Comparison of ENCODE assay signal across 13 cellular contexts in genomic region chr7:37411444-37412034, GRCh38. TPM values are rescaled to one million over a fixed set of nuclear protein-coding genes. Genes with fewer than 3 reads are reported as not detected.
A peak's percentile ranks its signal among the peaks of the same experiment; 100 is the strongest.
DNase-seq lines count a peak whose midpoint lies in the region; ATAC-seq and TF ChIP-seq lines count a peak whose summit lies in the region.
"Had no signal": no experiment of that assay in that cellular context is flagged by ENCODE, and none has a peak within 500 bp of the region (broad histone marks: within the 10 kb centered on the region; RNA-seq: fewer than 3 reads in every experiment).

No MANE protein-coding gene starts in this region.

- TF ChIP-seq CTCF in left ventricle myocardium inferior (IDR thresholded peaks at IDR 0.05; ENCODE audit: borderline replicate concordance) = no peak
- TF ChIP-seq CTCF in upper lobe of right lung (IDR thresholded peaks at IDR 0.05) = no peak
- no peak for TF ChIP-seq CTCF in Calu3 (IDR thresholded peaks at IDR 0.05; ENCODE audit: unreplicated experiment)

- peak overlapping the region; percentile 37 for H3K27ac ChIP-seq in left ventricle myocardium inferior (replicated peaks)
- H3K27ac ChIP-seq in upper lobe of right lung = peak overlapping the region; percentile 9
- H3K27ac ChIP-seq: epithelial cell of prostate, uterus had no signal

- H3K4me1 Mint-ChIP-seq in activated naive CD4-positive, alpha-beta T cell treated with anti-CD3 and anti-CD28 coated beads, Interleukin-2, amount 50 U/mL, for 24 hours = peaks cover 89% of the 10 kb centered on the region
- no peaks in the 10 kb centered on the region for H3K4me1 Mint-ChIP-seq in Calu3 (ENCODE audit: low read depth, unreplicated experiment)

- no peak for ATAC-seq in left ventricle myocardium superior
- no peak for ATAC-seq in upper lobe of right lung
- no peak for ATAC-seq in HG02840 (IDR thresholded peaks at IDR 0.05; ENCODE audit: low FRiP score, unreplicated experiment)

- peak overlapping the region; percentile 100 for H3K27ac Mint-ChIP-seq in activated naive CD4-positive, alpha-beta T cell treated with anti-CD3 and anti-CD28 coated beads, Interleukin-2, amount 50 U/mL, for 24 hours
- H3K27ac Mint-ChIP-seq in Calu3 (ENCODE audit: unreplicated experiment) = no peak overlapping the region

- peaks cover 14% of the 10 kb centered on the region for H3K36me3 Mint-ChIP-seq in activated naive CD4-positive, alpha-beta T cell treated with anti-CD3 and anti-CD28 coated beads, Interleukin-2, amount 50 U/mL, for 24 hours
- no peaks in the 10 kb centered on the region for H3K36me3 Mint-ChIP-seq in Calu3 (ENCODE audit: insufficient read depth, unreplicated experiment)

- H3K4me1 ChIP-seq in left ventricle myocardium inferior (peaks cover 37% of the 10 kb centered on the region), upper lobe of right lung (peaks cover 41% of the 10 kb centered on the region)
- H3K4me1 ChIP-seq: uterus had no signal

- BruUV-seq in Calu3 (replicated peaks; lab: Mats Ljungman, UMichigan) = no TSS peak

- DNase-seq in left ventricle myocardium inferior (no peak), left ventricle myocardium superior (no peak), upper lobe of right lung (no peak), Calu3 (no peak), NCI-H1417 treated with DMSO at 0.1 percent for 48 hours (lab: John Stamatoyannopoulos, UW) (no peak)
- peak; percentile 11 to 44 (median 28) for DNase-seq in stimulated activated CD4-positive, alpha-beta T cell treated with anti-CD3 and anti-CD28 coated beads, Interleukin-1b, Interleukin-23, amount 100 ng/mL, for 24 hours (ENCODE audit: low read depth in 4 of 4, low spot score in 1 of 4)
- DNase-seq: central memory CD4-positive, alpha-beta T cell; head of caudate nucleus; NCI-H1105; uterus had no signal

- intact Hi-C loops in left ventricle myocardium inferior (cut with micrococcal nuclease) = no loop called here
- intact Hi-C loops in left ventricle myocardium superior (cut with micrococcal nuclease) = no loop called here
- intact Hi-C loops in upper lobe of right lung (cut with DNase I) = no loop called here
- intact Hi-C loops in Calu3 (cut with micrococcal nuclease; ENCODE audit: unreplicated experiment) = no loop called here

- H3K4me3 Mint-ChIP-seq in activated naive CD4-positive, alpha-beta T cell treated with anti-CD3 and anti-CD28 coated beads, Interleukin-2, amount 50 U/mL, for 24 hours = peak overlapping the region; percentile 94
- no peak overlapping the region for H3K4me3 Mint-ChIP-seq in Calu3 (ENCODE audit: low read depth, unreplicated experiment)

- peaks cover 10% of the 10 kb centered on the region for H3K9me3 ChIP-seq in left ventricle myocardium inferior (replicated peaks)
- H3K9me3 ChIP-seq in upper lobe of right lung = no peaks in the 10 kb centered on the region
- H3K9me3 ChIP-seq: uterus had no signal

- H3K9me3 Mint-ChIP-seq in activated naive CD4-positive, alpha-beta T cell treated with anti-CD3 and anti-CD28 coated beads, Interleukin-2, amount 50 U/mL, for 24 hours = peaks cover 5% of the 10 kb centered on the region
- peaks cover 2% of the 10 kb centered on the region for H3K9me3 Mint-ChIP-seq in Calu3 (ENCODE audit: low read depth, unreplicated experiment)

- H3K4me3 ChIP-seq in left ventricle myocardium inferior (no peak overlapping the region), upper lobe of right lung (no peak overlapping the region)
- H3K4me3 ChIP-seq: uterus had no signal

- CTCF ChIA-PET in Calu3 (lab: Charles Lee) = no interaction called here

- H3K27me3 ChIP-seq in left ventricle myocardium inferior (ENCODE audit: low read depth) (no peaks in the 10 kb centered on the region), upper lobe of right lung (no peaks in the 10 kb centered on the region)
- H3K27me3 ChIP-seq: uterus had no signal

- H3K27me3 Mint-ChIP-seq in activated naive CD4-positive, alpha-beta T cell treated with anti-CD3 and anti-CD28 coated beads, Interleukin-2, amount 50 U/mL, for 24 hours = no peaks in the 10 kb centered on the region
- peaks cover 8% of the 10 kb centered on the region for H3K27me3 Mint-ChIP-seq in Calu3 (ENCODE audit: unreplicated experiment)

- H3K36me3 ChIP-seq in left ventricle myocardium inferior = peaks cover 5% of the 10 kb centered on the region
- no peaks in the 10 kb centered on the region for H3K36me3 ChIP-seq in upper lobe of right lung
- H3K36me3 ChIP-seq: uterus had no signal

RNA-seq across cellular contexts. Expression of gene ELMO1, which starts 37.1 kb away (rescaled TPM):
- 10.0 TPM for total RNA-seq in left ventricle myocardium inferior
- total RNA-seq in left ventricle myocardium superior = 13.0 TPM
- total RNA-seq in upper lobe of right lung = 53.8 TPM
- total RNA-seq in Calu3 (2022) = not detected in 2 replicates

Comparison
In these comparisons a context has a peak if more than half of its experiments do, and no peak if none do; other contexts are left out.
1. DNase-seq: peak in stimulated activated CD4-positive, alpha-beta T cell treated with anti-CD3 and anti-CD28 coated beads, Interleukin-1b, Interleukin-23, amount 100 ng/mL, for 24 hours (4 of 4); none in left ventricle myocardium inferior (single experiment), left ventricle myocardium superior (single experiment), upper lobe of right lung (single experiment), Calu3 (single experiment) and NCI-H1417 treated with DMSO at 0.1 percent for 48 hours (single experiment).